8 cellular contexts compared by ENCODE assay signal in genomic region chr16:3458278-3458851, GRCh38. TPM values are rescaled to one million over a fixed set of nuclear protein-coding genes. Genes with fewer than 3 reads are reported as not detected.
A peak's percentile ranks its signal among the peaks of the same experiment; 100 is the strongest.
DNase-seq lines count a peak whose midpoint lies in the region; ATAC-seq and TF ChIP-seq lines count a peak whose summit lies in the region.

No MANE protein-coding gene starts in this region.

- peak overlapping the region; percentile 74 for H3K4me3 ChIP-seq in GM12865 (ENCODE audit: low read depth, low read length)
- H3K4me3 ChIP-seq in prostate gland: peak overlapping the region; percentile 78 to 81

- no peak for TF ChIP-seq POLR2A in prostate gland (IDR thresholded peaks at IDR 0.05)

- intact Hi-C loops in prostate gland (cut with DNase I): loop anchor here (2.0 kb wide), 1 partner anchor 58 kb away; the partner anchor contains the start of genes ZNF174 and ZSCAN32

- ATAC-seq in HG03342 (IDR thresholded peaks at IDR 0.05; ENCODE audit: unreplicated experiment): peak; percentile 7
- ATAC-seq in HG03469 (IDR thresholded peaks at IDR 0.05; ENCODE audit: unreplicated experiment): no peak

- DNase-seq in A172 (ENCODE audit: low spot score): peak; percentile 26
- peak; percentile 41 for DNase-seq in GM12865 (ENCODE audit: low read depth)
- DNase-seq in activated T-cell treated with anti-CD3 and anti-CD28 coated beads, Interleukin-2, amount 50 U/mL, for 48 hours: peak; percentile 33 to 34
- DNase-seq in glomerular visceral epithelial cell (ENCODE audit: extremely low spot score): peak; percentile 8
- no peak for DNase-seq in prostate gland (ENCODE audit: low spot score)
- DNase-seq in NCI-H226: no peak

- no peaks in the 10 kb centered on the region for H3K36me3 ChIP-seq in prostate gland

- H3K27me3 ChIP-seq in prostate gland (replicated peaks; ENCODE audit: insufficient read depth): no peaks in the 10 kb centered on the region

- WGBS in prostate gland: 1% methylated on average over 31 of the region's 47 CpGs

- no peaks in the 10 kb centered on the region for H3K9me3 ChIP-seq in prostate gland

- peaks cover 21% of the 10 kb centered on the region for H3K4me1 ChIP-seq in prostate gland (replicated peaks)

- peak overlapping the region; percentile 93 to 97 for H3K27ac ChIP-seq in prostate gland

- no peak for TF ChIP-seq CTCF in GM12865 (IDR thresholded peaks at IDR 0.05; ENCODE audit: insufficient read depth, low read depth, low read length, missing control alignments)
- no peak for TF ChIP-seq CTCF in prostate gland (IDR thresholded peaks at IDR 0.05)

RNA-seq across cellular contexts. Expression of gene NAA60, which starts 14.9 kb away (rescaled TPM):
- total RNA-seq in A172 (2014; rRNA removed; shearing (Covaris generic)): 9.1 and 11.4 TPM in 2 replicates
- 10 to 100 TPM; 48.1 to 99.2 TPM for total RNA-seq in prostate gland

RNA-seq across cellular contexts. Expression of gene ZNF597, which starts 15.1 kb away (rescaled TPM):
- 3.2 and 5.6 TPM in 2 replicates for total RNA-seq in A172 (2014; rRNA removed; shearing (Covaris generic))
- total RNA-seq in prostate gland: 1 to 10 TPM; 2.1 to 9.5 TPM

RNA-seq across cellular contexts. Expression of gene C16orf90, which starts 36.9 kb away (rescaled TPM):
- not detected in 2 replicates for total RNA-seq in A172 (2014; rRNA removed; shearing (Covaris generic))
- total RNA-seq in prostate gland: 1 to 10 TPM in 1 of 2 donors, not detected in 1; 1.1 TPM

RNA-seq across cellular contexts. Expression of gene CLUAP1, which starts 42.4 kb away (rescaled TPM):
- total RNA-seq in A172 (2014; rRNA removed; shearing (Covaris generic)): 25.7 and 28.0 TPM in 2 replicates
- 10 to 100 TPM; 17.9 to 35.1 TPM for total RNA-seq in prostate gland

RNA-seq across cellular contexts. Expression of gene ZNF174, which starts 57.4 kb away (rescaled TPM):
- 15.8 and 18.7 TPM in 2 replicates for total RNA-seq in A172 (2014; rRNA removed; shearing (Covaris generic))
- total RNA-seq in prostate gland: 10 to 100 TPM; 11.2 to 19.8 TPM

Comparison
In these comparisons a context has a peak if more than half of its experiments do, and no peak if none do; other contexts are left out.
1. DNase-seq: peak in A172 (single experiment), GM12865 (single experiment), activated T-cell treated with anti-CD3 and anti-CD28 coated beads, Interleukin-2, amount 50 U/mL, for 48 hours (2 of 2) and glomerular visceral epithelial cell (single experiment); none in prostate gland (single experiment) and NCI-H226 (single experiment).